In genomic region chr2:118122768-118123335, GRCh38 we compare ENCODE assay signal across 8 cellular contexts. TPM values are rescaled to one million over a fixed set of nuclear protein-coding genes. Genes with fewer than 3 reads are reported as not detected.
DNase-seq lines count a peak whose midpoint lies in the region; ATAC-seq and TF ChIP-seq lines count a peak whose summit lies in the region.

No MANE protein-coding gene starts in this region.

- in situ Hi-C loops in GM13976 (cut with MboI; ENCODE audit: low sequenced_read_pairs, unreplicated experiment): no loop called here

- H3K4me3 Mint-ChIP-seq in activated CD8-positive, alpha-beta memory T cell treated with anti-CD3 and anti-CD28 coated beads, Interleukin-2, amount 10 ng/mL, durations not matched to agents 7 days and 5 days: no peak overlapping the region

- no peaks in the 10 kb centered on the region for H3K9me3 Mint-ChIP-seq in activated CD8-positive, alpha-beta memory T cell treated with anti-CD3 and anti-CD28 coated beads, Interleukin-2, amount 10 ng/mL, durations not matched to agents 7 days and 5 days (ENCODE audit: low read depth)

- H3K4me1 Mint-ChIP-seq in activated CD8-positive, alpha-beta memory T cell treated with anti-CD3 and anti-CD28 coated beads, Interleukin-2, amount 10 ng/mL, durations not matched to agents 7 days and 5 days: no peaks in the 10 kb centered on the region

- no peaks in the 10 kb centered on the region for H3K36me3 Mint-ChIP-seq in activated CD8-positive, alpha-beta memory T cell treated with anti-CD3 and anti-CD28 coated beads, Interleukin-2, amount 10 ng/mL, durations not matched to agents 7 days and 5 days

- DNase-seq in GM13976 (ENCODE audit: low spot score): peak; percentile 35
- DNase-seq in HT-29 (ENCODE audit: low spot score): peak; percentile 69
- DNase-seq in left kidney (ENCODE audit: low read depth, low spot score): peak; percentile 31
- DNase-seq in midbrain (lab: John Stamatoyannopoulos, UW): no peak
- no peak for DNase-seq in NCI-H748 treated with DMSO at 0.1 percent for 48 hours (lab: John Stamatoyannopoulos, UW)
- DNase-seq in SHP77 (lab: John Stamatoyannopoulos, UW): no peak
- DNase-seq in activated CD8-positive, alpha-beta memory T cell treated with anti-CD3 and anti-CD28 coated beads, Interleukin-2, amount 10 ng/mL, durations not matched to agents 7 days and 5 days: no peak

- no peak for TF ChIP-seq CTCF in GM13976 (IDR thresholded peaks at IDR 0.05; ENCODE audit: borderline replicate concordance, control extremely low read depth, extremely low read depth, insufficient read depth, missing control alignments)

- no peak overlapping the region for H3K27ac Mint-ChIP-seq in activated CD8-positive, alpha-beta memory T cell treated with anti-CD3 and anti-CD28 coated beads, Interleukin-2, amount 10 ng/mL, durations not matched to agents 7 days and 5 days

- H3K27me3 Mint-ChIP-seq in activated CD8-positive, alpha-beta memory T cell treated with anti-CD3 and anti-CD28 coated beads, Interleukin-2, amount 10 ng/mL, durations not matched to agents 7 days and 5 days: peaks cover 16% of the 10 kb centered on the region

- CTCF ChIA-PET in activated CD8-positive, alpha-beta memory T cell treated with anti-CD3 and anti-CD28 coated beads, Interleukin-2, amount 10 ng/mL, durations not matched to agents 7 days and 5 days (lab: Charles Lee): no interaction called here

- peak; percentile 92 for ATAC-seq in GM21717 (IDR thresholded peaks at IDR 0.05; ENCODE audit: unreplicated experiment)
- no peak for ATAC-seq in activated CD8-positive, alpha-beta memory T cell treated with anti-CD3 and anti-CD28 coated beads, Interleukin-2, amount 10 ng/mL, durations not matched to agents 7 days and 5 days

RNA-seq across cellular contexts. Expression of gene INSIG2, which starts 34.6 kb away (rescaled TPM):
- total RNA-seq in HT-29 (2014; rRNA removed; shearing (Covaris generic)): 4.4 and 4.9 TPM in 2 replicates
- 10 to 100 TPM; 21.7 to 22.2 TPM for total RNA-seq in activated CD8-positive, alpha-beta memory T cell treated with anti-CD3 and anti-CD28 coated beads, Interleukin-2, amount 10 ng/mL, durations not matched to agents 7 days and 5 days

Comparison
In these comparisons a context has a peak if more than half of its experiments do, and no peak if none do; other contexts are left out.
1. DNase-seq: peak in GM13976 (single experiment), HT-29 (single experiment) and left kidney (single experiment); none in midbrain (single experiment), NCI-H748 treated with DMSO at 0.1 percent for 48 hours (single experiment), SHP77 (0 of 2) and activated CD8-positive, alpha-beta memory T cell treated with anti-CD3 and anti-CD28 coated beads, Interleukin-2, amount 10 ng/mL, durations not matched to agents 7 days and 5 days (single experiment).